ENCODE assay signal across 32 cellular contexts in the genomic region with DNA sequence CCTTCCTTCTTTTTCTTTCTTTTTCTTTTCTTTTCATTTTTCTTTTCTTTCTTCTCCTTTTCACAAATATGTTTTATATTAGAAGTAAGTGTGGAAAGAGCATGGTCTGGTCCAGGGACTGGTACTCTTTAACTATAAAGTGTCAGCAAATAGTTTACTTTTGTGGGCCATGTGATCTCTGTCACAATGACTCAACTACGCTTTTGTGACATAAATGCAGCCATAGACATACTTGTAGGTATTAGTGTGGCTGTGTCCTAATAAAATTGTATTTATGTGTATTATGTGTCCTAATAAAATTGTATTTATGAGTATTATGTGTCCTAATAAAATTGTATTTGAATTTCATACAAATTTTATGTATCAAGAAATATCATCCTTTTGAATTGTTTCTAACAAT.
"Had no signal": no experiment of that assay in that cellular context is flagged by ENCODE, and none has a peak within 500 bp of the region (broad histone marks: within the 10 kb centered on the region; RNA-seq: fewer than 3 reads in every experiment).

No MANE protein-coding gene starts in this region.

- H3K4me3 ChIP-seq: adrenal gland, body of pancreas, breast epithelium had no signal

- H3K27ac ChIP-seq: adrenal gland, body of pancreas, brain microvascular endothelial cell, breast epithelium, WERI-Rb-1 had no signal

- DNase-seq: activated CD4-positive, alpha-beta memory T cell treated with anti-CD3 and anti-CD28 coated beads for 36 hours; activated CD4-positive, alpha-beta T cell treated with anti-CD3 and anti-CD28 coated beads for 1 hour; activated CD4-positive, alpha-beta T cell treated with anti-CD3 and anti-CD28 coated beads for 36 hours; activated CD4-positive, alpha-beta T cell treated with anti-CD3 and anti-CD28 coated beads for 48 hours; activated CD4-positive, alpha-beta T cell treated with anti-CD3 and anti-CD28 coated beads, Interleukin-2, amount 10 ng/mL, durations not matched to agents 7 days and 5 days; activated CD4-positive, alpha-beta T cell treated with anti-CD3 and anti-CD28 coated beads, Interleukin-2, amount 50 U/mL, for 4 hours; activated CD4-positive, CD25-positive, alpha-beta regulatory T cell; activated CD8-positive, alpha-beta memory T cell treated with anti-CD3 and anti-CD28 coated beads, Interleukin-2, amount 50 U/mL, for 4 hours; activated CD8-positive, alpha-beta T cell treated with anti-CD3 and anti-CD28 coated beads for 36 hours; activated effector memory CD4-positive, alpha-beta T cell treated with anti-CD3 and anti-CD28 coated beads, Interleukin-2, amount 50 U/mL, for 16 hours; activated gamma-delta T cell treated with Interleukin-2 at 50 U/mL for 16 hours; activated naive CD4-positive, alpha-beta T cell; activated naive CD4-positive, alpha-beta T cell treated with anti-CD3 and anti-CD28 coated beads for 36 hours; activated naive CD4-positive, alpha-beta T cell treated with anti-CD3 and anti-CD28 coated beads, Interleukin-2, amount 50 U/mL, for 16 hours; activated naive CD8-positive, alpha-beta T cell treated with anti-CD3 and anti-CD28 coated beads for 36 hours; activated T-cell treated with anti-CD3 and anti-CD28 coated beads for 4 hours; activated T-cell treated with anti-CD3 and anti-CD28 coated beads, Interleukin-2, amount 50 U/mL, for 1 hour; activated T-cell treated with anti-CD3 and anti-CD28 coated beads, Interleukin-2, amount 50 U/mL, for 4 hours; activated T-cell treated with anti-CD3 and anti-CD28 coated beads, Interleukin-2, amount 50 U/mL, for 72 hours; adrenal gland; amniotic stem cell; aorta; body of pancreas; brain microvascular endothelial cell; central memory CD4-positive, alpha-beta T cell; T-helper 2 cell; T-helper 9 cell; WERI-Rb-1 had no signal

- ATAC-seq: activated CD4-positive, alpha-beta T cell treated with anti-CD3 and anti-CD28 coated beads for 36 hours; activated CD4-positive, CD25-positive, alpha-beta regulatory T cell treated with anti-CD3 and anti-CD28 coated beads, Interleukin-2, amount 50 U/mL, for 24 hours; activated CD8-positive, alpha-beta T cell treated with anti-CD3 and anti-CD28 coated beads for 36 hours; activated naive CD4-positive, alpha-beta T cell treated with anti-CD3 and anti-CD28 coated beads, Interleukin-2, amount 50 U/mL, for 72 hours; activated T-cell treated with anti-CD3 and anti-CD28 coated beads, Interleukin-2, amount 50 U/mL, for 4 hours; activated T-cell treated with anti-CD3 and anti-CD28 coated beads, Interleukin-2, amount 50 U/mL, for 72 hours; activated T-helper 17 cell treated with anti-CD3 and anti-CD28 coated beads, Interleukin-2, amount 50 U/mL, for 72 hours; body of pancreas had no signal
